Comparison of ENCODE assay signal across 26 cellular contexts in the genomic region with DNA sequence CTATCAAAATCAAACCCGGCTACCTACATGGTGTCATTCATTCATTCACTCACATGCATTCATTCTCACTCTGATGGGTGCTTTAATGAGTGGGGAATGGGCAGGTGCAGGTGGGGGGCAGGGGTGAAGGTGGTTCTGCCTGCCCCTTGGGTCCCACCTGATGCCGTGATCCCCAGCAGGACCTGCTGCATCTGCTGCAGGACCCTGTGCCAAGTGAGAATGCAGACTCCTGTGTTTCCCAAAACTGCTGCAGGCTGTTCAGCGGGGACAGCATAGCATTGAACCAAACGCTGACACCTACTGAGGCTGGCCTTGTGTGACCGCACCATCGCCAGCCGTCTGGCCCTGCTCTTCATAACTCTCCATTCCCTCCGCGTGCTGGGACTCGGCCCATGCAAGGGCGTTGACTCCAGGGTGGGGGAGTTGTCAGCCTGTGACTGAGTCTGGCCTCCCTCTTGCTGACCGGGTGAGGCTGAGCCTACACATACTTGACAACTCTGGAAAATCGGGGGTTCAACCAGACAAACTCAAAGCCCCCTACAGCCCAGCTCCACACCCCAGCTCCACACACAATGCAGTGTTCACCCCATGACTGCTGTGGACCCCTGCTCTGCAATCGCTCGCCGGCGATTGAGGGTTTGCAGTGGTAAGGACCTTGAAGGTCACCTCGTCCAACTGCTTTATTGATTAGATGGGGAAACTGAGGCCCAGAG. TPM values are rescaled to one million over a fixed set of nuclear protein-coding genes. Genes with fewer than 3 reads are reported as not detected.
"Had no signal": no experiment of that assay in that cellular context is flagged by ENCODE, and none has a peak within 500 bp of the region (broad histone marks: within the 10 kb centered on the region; RNA-seq: fewer than 3 reads in every experiment).

No MANE protein-coding gene starts in this region.

- H3K36me3 ChIP-seq: breast epithelium, tibial artery had no signal

- H3K4me1 ChIP-seq: breast epithelium, foreskin keratinocyte, tibial artery had no signal

- H3K27me3 Mint-ChIP-seq: activated T-helper 17 cell treated with anti-CD3 and anti-CD28 coated beads, Interleukin-2, amount 50 U/mL, for 72 hours had no signal

- H3K27ac ChIP-seq: breast epithelium, foreskin keratinocyte, tibial artery had no signal

- DNase-seq: activated CD8-positive, alpha-beta memory T cell treated with anti-CD3 and anti-CD28 coated beads, Interleukin-2, amount 50 U/mL, for 4 hours; activated naive CD4-positive, alpha-beta T cell treated with Interleukin-2 at 50 U/mL for 16 hours; activated naive CD8-positive, alpha-beta T cell treated with anti-CD3 and anti-CD28 coated beads for 36 hours; activated T-cell treated with anti-CD3 and anti-CD28 coated beads, Interleukin-2, amount 50 U/mL, for 24 hours; cerebellar nuclear complex; cortex of kidney; erythroblast; immature natural killer cell; occipital lobe; stimulated activated CD4-positive, alpha-beta T cell treated with anti-CD3 and anti-CD28 coated beads, Interleukin-12 subunit alpha, Interleukin-12 subunit beta, amount 100 ng/mL, for 4 hours; stimulated activated CD4-positive, alpha-beta T cell treated with anti-CD3 and anti-CD28 coated beads, Interleukin-4, amount 100 ng/mL, for 4 hours; substantia nigra; T-helper 9 cell; tibial artery had no signal

- FAIRE-seq: endometrium had no signal

- H3K4me3 ChIP-seq: breast epithelium, tibial artery had no signal

- H3K4me3 Mint-ChIP-seq: activated naive CD8-positive, alpha-beta T cell treated with anti-CD3 and anti-CD28 coated beads for 36 hours; activated T-cell treated with anti-CD3 and anti-CD28 coated beads, Interleukin-2, amount 50 U/mL, for 24 hours; activated T-helper 17 cell treated with anti-CD3 and anti-CD28 coated beads, Interleukin-2, amount 50 U/mL, for 72 hours; immature natural killer cell; memory B cell; nephron progenitor cell; stimulated activated naive CD8-positive, alpha-beta T cell treated with anti-CD3 and anti-CD28 coated beads, Interleukin-15, Interleukin-2, amounts not matched to agents 100 ng/mL and 50 ng/mL, for 24 hours had no signal

- H3K4me1 Mint-ChIP-seq: activated naive CD8-positive, alpha-beta T cell treated with anti-CD3 and anti-CD28 coated beads for 36 hours; activated T-helper 17 cell treated with anti-CD3 and anti-CD28 coated beads, Interleukin-2, amount 50 U/mL, for 72 hours; immature natural killer cell had no signal

- H3K9me3 Mint-ChIP-seq: activated T-helper 17 cell treated with anti-CD3 and anti-CD28 coated beads, Interleukin-2, amount 50 U/mL, for 72 hours; immature natural killer cell; memory B cell had no signal

- H3K9me3 ChIP-seq: breast epithelium, tibial artery had no signal

- ATAC-seq: activated T-helper 17 cell treated with anti-CD3 and anti-CD28 coated beads, Interleukin-2, amount 50 U/mL, for 72 hours; foreskin keratinocyte had no signal

- H3K27ac Mint-ChIP-seq: activated naive CD8-positive, alpha-beta T cell treated with anti-CD3 and anti-CD28 coated beads for 36 hours; activated T-cell treated with anti-CD3 and anti-CD28 coated beads, Interleukin-2, amount 50 U/mL, for 24 hours; activated T-helper 17 cell treated with anti-CD3 and anti-CD28 coated beads, Interleukin-2, amount 50 U/mL, for 72 hours; immature natural killer cell; memory B cell; stimulated activated naive CD8-positive, alpha-beta T cell treated with anti-CD3 and anti-CD28 coated beads, Interleukin-15, Interleukin-2, amounts not matched to agents 100 ng/mL and 50 ng/mL, for 24 hours had no signal

- H3K27me3 ChIP-seq: breast epithelium, tibial artery had no signal

- H3K36me3 Mint-ChIP-seq: activated naive CD8-positive, alpha-beta T cell treated with anti-CD3 and anti-CD28 coated beads for 36 hours; immature natural killer cell had no signal

RNA-seq across cellular contexts. Expression of a gene that starts 9.3 kb away (rescaled TPM):
- total RNA-seq: activated naive CD8-positive, alpha-beta T cell treated with anti-CD3 and anti-CD28 coated beads for 36 hours; activated T-helper 17 cell treated with anti-CD3 and anti-CD28 coated beads, Interleukin-2, amount 50 U/mL, for 72 hours; breast epithelium; foreskin keratinocyte; glomerular endothelial cell; mononuclear cell; occipital lobe; renal cortical epithelial cell; T-helper 1 cell treated with Interleukin-12 subunit alpha and Interleukin-12 subunit beta and Interleukin-4 antibody, amounts not matched to agents 30 ng/mL and 1 ng/mL, for 36 hours; ureter had no signal
- polyA plus RNA-seq: foreskin keratinocyte, immature natural killer cell had no signal
